ENCODE assay signal across 28 cellular contexts in the genomic region with DNA sequence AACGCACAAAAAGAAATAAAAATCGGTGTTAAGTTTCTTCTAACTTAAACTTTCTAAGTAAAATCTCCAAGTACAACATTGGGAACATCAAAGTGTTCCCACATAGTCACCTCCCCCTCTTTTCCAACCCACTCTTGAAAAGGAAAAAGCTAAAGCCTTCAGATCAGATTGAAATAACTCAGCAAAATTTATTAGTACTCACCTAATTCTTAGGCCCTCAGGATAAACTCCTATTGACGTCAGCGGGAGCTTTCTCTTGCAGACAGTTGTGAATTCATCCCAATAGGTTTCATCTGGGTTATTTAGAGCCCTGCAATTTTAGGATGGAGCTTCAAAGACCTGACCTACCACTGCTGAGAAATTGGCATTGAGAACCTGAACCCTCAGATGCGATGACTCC.
"Had no signal": no experiment of that assay in that cellular context is flagged by ENCODE, and none has a peak within 500 bp of the region (broad histone marks: within the 10 kb centered on the region; RNA-seq: fewer than 3 reads in every experiment).

No MANE protein-coding gene starts in this region.

- H3K9ac ChIP-seq: SK-N-SH had no signal

- H3K27me3 ChIP-seq: SJCRH30 had no signal

- H3K36me3 ChIP-seq: SJCRH30, WERI-Rb-1 had no signal

- H3K27ac ChIP-seq: RWPE1, SJCRH30, WERI-Rb-1 had no signal

- ATAC-seq: activated CD4-positive, alpha-beta T cell treated with anti-CD3 and anti-CD28 coated beads for 36 hours; activated T-cell treated with anti-CD3 and anti-CD28 coated beads, Interleukin-2, amount 50 U/mL, for 72 hours; Panc1 had no signal

- H3K4me3 ChIP-seq: SJCRH30 had no signal

- DNase-seq: activated CD4-positive, alpha-beta memory T cell treated with anti-CD3 and anti-CD28 coated beads, Interleukin-2, amount 10 ng/mL, durations not matched to agents 7 days and 5 days; activated CD4-positive, alpha-beta T cell treated with anti-CD3 and anti-CD28 coated beads for 36 hours; activated CD4-positive, alpha-beta T cell treated with anti-CD3 and anti-CD28 coated beads, Interleukin-2, amount 50 U/mL, for 1 hour; activated gamma-delta T cell treated with Interleukin-2 at 50 U/mL for 16 hours; activated naive CD4-positive, alpha-beta T cell treated with anti-CD3 and anti-CD28 coated beads, Interleukin-2, amount 10 ng/mL, durations not matched to agents 7 days and 5 days; activated naive CD8-positive, alpha-beta T cell treated with anti-CD3 and anti-CD28 coated beads for 36 hours; activated T-cell treated with anti-CD3 and anti-CD28 coated beads, Interleukin-2, amount 50 U/mL, for 72 hours; anterior cingulate cortex; cerebellar nuclear complex; NCI-H1048; NCI-H1417; NCI-H1694; NCI-H2029; NCI-H2107; NCI-H2171 treated with DMSO at 0.1 percent for 48 hours; NCI-H345; NCI-H510A; NCI-H526 treated with DMSO at 0.1 percent for 48 hours; NCI-H82; NK-92 treated with Interleukin-12 subunit alpha and Interleukin-12 subunit beta, amount 100 ng/mL, for 24 hours; OCI-M1; Right ventricle myocardium superior; SJCRH30; SK-N-SH; T-helper 1 cell had no signal

- H3K4me2 ChIP-seq: SK-N-SH had no signal

- H3K4me1 ChIP-seq: SJCRH30 had no signal

- H3K9me3 ChIP-seq: SJCRH30, SK-N-SH had no signal
